In genomic region chr12:27564612-27565213, GRCh38 we compare ENCODE assay signal across 14 cellular contexts. TPM values are rescaled to one million over a fixed set of nuclear protein-coding genes. Genes with fewer than 3 reads are reported as not detected.
DNase-seq lines count a peak whose midpoint lies in the region; TF ChIP-seq lines count a peak whose summit lies in the region.
"Had no signal": no experiment of that assay in that cellular context is flagged by ENCODE, and none has a peak within 500 bp of the region (broad histone marks: within the 10 kb centered on the region; RNA-seq: fewer than 3 reads in every experiment).

No MANE protein-coding gene starts in this region.

- 40 to 53% methylated on average over 9 of the region's 9 CpGs for WGBS in lower leg skin, 2 donors

- TF ChIP-seq CTCF in osteocyte (IDR thresholded peaks at IDR 0.05): no peak
- no peak for TF ChIP-seq CTCF in lower leg skin (IDR thresholded peaks at IDR 0.05)

- no peak overlapping the region for H3K4me3 Mint-ChIP-seq in osteocyte (ENCODE audit: unreplicated experiment)
- no peak overlapping the region for H3K4me3 Mint-ChIP-seq in activated T-helper 1 cell treated with anti-CD3 and anti-CD28 coated beads, Interleukin-12 subunit alpha, Interleukin-12 subunit beta, Interleukin-2, Interleukin-4 antibody, amounts not matched to agents 30 ng/mL and 10 ng/mL and 1 ng/mL, durations not matched to agents 14 hours and 24 hours and 36 hours

- no peak overlapping the region for H3K4me3 ChIP-seq in lower leg skin (ENCODE audit: low read depth, poor library complexity, severe bottlenecking)

- peaks cover 2% of the 10 kb centered on the region for H3K36me3 Mint-ChIP-seq in osteocyte (ENCODE audit: unreplicated experiment)
- peaks cover 4% of the 10 kb centered on the region for H3K36me3 Mint-ChIP-seq in activated T-helper 1 cell treated with anti-CD3 and anti-CD28 coated beads, Interleukin-12 subunit alpha, Interleukin-12 subunit beta, Interleukin-2, Interleukin-4 antibody, amounts not matched to agents 30 ng/mL and 10 ng/mL and 1 ng/mL, durations not matched to agents 14 hours and 24 hours and 36 hours (ENCODE audit: low read depth)

- H3K4me1 Mint-ChIP-seq in osteocyte (ENCODE audit: unreplicated experiment): peaks cover 34% of the 10 kb centered on the region
- H3K4me1 Mint-ChIP-seq in activated T-helper 1 cell treated with anti-CD3 and anti-CD28 coated beads, Interleukin-12 subunit alpha, Interleukin-12 subunit beta, Interleukin-2, Interleukin-4 antibody, amounts not matched to agents 30 ng/mL and 10 ng/mL and 1 ng/mL, durations not matched to agents 14 hours and 24 hours and 36 hours (ENCODE audit: low read depth): peaks cover 26% of the 10 kb centered on the region

- intact Hi-C loops in activated T-helper 1 cell treated with anti-CD3 and anti-CD28 coated beads, Interleukin-12 subunit alpha, Interleukin-12 subunit beta, Interleukin-2, Interleukin-4 antibody, amounts not matched to agents 30 ng/mL and 10 ng/mL and 1 ng/mL, durations not matched to agents 14 hours and 24 hours and 36 hours (cut with micrococcal nuclease): no loop called here
- intact Hi-C loops in lower leg skin (cut with DNase I; ENCODE audit: low total_unique reads): no loop called here

- H3K9me3 Mint-ChIP-seq in osteocyte (ENCODE audit: unreplicated experiment): no peaks in the 10 kb centered on the region
- no peaks in the 10 kb centered on the region for H3K9me3 Mint-ChIP-seq in activated T-helper 1 cell treated with anti-CD3 and anti-CD28 coated beads, Interleukin-12 subunit alpha, Interleukin-12 subunit beta, Interleukin-2, Interleukin-4 antibody, amounts not matched to agents 30 ng/mL and 10 ng/mL and 1 ng/mL, durations not matched to agents 14 hours and 24 hours and 36 hours

- DNase-seq in Caki2 (ENCODE audit: low read depth): peak; percentile 40
- DNase-seq in SK-MEL-5 (ENCODE audit: low read depth, low spot score): peak; percentile 77
- no peak for DNase-seq in epithelial cell of prostate (ENCODE audit: low read depth, low spot score)
- DNase-seq in osteocyte (ENCODE audit: extremely low spot score, unreplicated experiment): no peak
- no peak for DNase-seq in activated T-helper 1 cell treated with anti-CD3 and anti-CD28 coated beads, Interleukin-12 subunit alpha, Interleukin-12 subunit beta, Interleukin-2, Interleukin-4 antibody, amounts not matched to agents 30 ng/mL and 10 ng/mL and 1 ng/mL, durations not matched to agents 14 hours and 24 hours and 36 hours (ENCODE audit: low spot score)
- DNase-seq in lower leg skin (ENCODE audit: low spot score in 2 of 2): no peak
- no peak for DNase-seq in activated CD8-positive, alpha-beta memory T cell treated with anti-CD3 and anti-CD28 coated beads, Interleukin-2, amount 50 U/mL, for 4 hours
- DNase-seq in activated CD4-positive, alpha-beta T cell treated with anti-CD3 and anti-CD28 coated beads, Interleukin-2, amount 50 U/mL, for 1 hour: no peak
- DNase-seq: activated naive CD4-positive, alpha-beta T cell treated with Interleukin-2 at 50 U/mL for 16 hours; Karpas-422; NCI-H187; NCI-H524 treated with DMSO at 0.1 percent for 48 hours; SHP77 treated with DMSO at 0.1 percent for 48 hours; stimulated activated CD4-positive, alpha-beta T cell treated with anti-CD3 and anti-CD28 coated beads, Interleukin-2, amount 100 ng/mL, for 48 hours had no signal

- peak overlapping the region; percentile 44 for H3K27ac ChIP-seq in epithelial cell of prostate

- in situ Hi-C loops in Caki2 (cut with HindIII; ENCODE audit: low pct_unique_long_range_greater_than_20kb, low sequenced_read_pairs) (no loop called here), SK-MEL-5 (cut with HindIII; ENCODE audit: low pct_unique_long_range_greater_than_20kb, low sequenced_read_pairs) (no loop called here)

- peak overlapping the region; percentile 74 for H3K27ac Mint-ChIP-seq in osteocyte (ENCODE audit: unreplicated experiment)
- no peak overlapping the region for H3K27ac Mint-ChIP-seq in activated T-helper 1 cell treated with anti-CD3 and anti-CD28 coated beads, Interleukin-12 subunit alpha, Interleukin-12 subunit beta, Interleukin-2, Interleukin-4 antibody, amounts not matched to agents 30 ng/mL and 10 ng/mL and 1 ng/mL, durations not matched to agents 14 hours and 24 hours and 36 hours

- H3K27me3 Mint-ChIP-seq in osteocyte (ENCODE audit: unreplicated experiment): no peaks in the 10 kb centered on the region
- H3K27me3 Mint-ChIP-seq in activated T-helper 1 cell treated with anti-CD3 and anti-CD28 coated beads, Interleukin-12 subunit alpha, Interleukin-12 subunit beta, Interleukin-2, Interleukin-4 antibody, amounts not matched to agents 30 ng/mL and 10 ng/mL and 1 ng/mL, durations not matched to agents 14 hours and 24 hours and 36 hours (ENCODE audit: insufficient read depth): peaks cover 5% of the 10 kb centered on the region

- TF ChIP-seq POLR2A in lower leg skin (IDR thresholded peaks at IDR 0.05): no peak

RNA-seq across cellular contexts. Expression of gene PPFIBP1, which starts 40.7 kb away (rescaled TPM):
- 50.7 and 55.8 TPM in 2 replicates for total RNA-seq in Caki2 (2014; rRNA removed; shearing (Covaris generic); ENCODE audit: low replicate concordance)
- total RNA-seq in SK-MEL-5 (2014; rRNA removed; shearing (Covaris generic)): 53.7 and 55.8 TPM in 2 replicates
- 51.2 and 79.8 TPM in 2 replicates for polyA plus RNA-seq in SK-MEL-5 (2015; cell fraction: cytosol; rRNA removed)
- polyA plus RNA-seq in SK-MEL-5 (2015; cell fraction: nucleus; rRNA removed): 42.3 and 51.3 TPM in 2 replicates
- total RNA-seq in osteocyte: 81.5 and 84.1 TPM in 2 replicates
- total RNA-seq in activated T-helper 1 cell treated with anti-CD3 and anti-CD28 coated beads, Interleukin-12 subunit alpha, Interleukin-12 subunit beta, Interleukin-2, Interleukin-4 antibody, amounts not matched to agents 30 ng/mL and 10 ng/mL and 1 ng/mL, durations not matched to agents 14 hours and 24 hours and 36 hours: 53.8 and 55.7 TPM in 2 replicates
- 10 to 100 TPM; 47.2 to 77.3 (median 52.7) TPM for total RNA-seq in lower leg skin

Comparison
In these comparisons a context has a peak if more than half of its experiments do, and no peak if none do; other contexts are left out.
1. DNase-seq: peak in Caki2 (single experiment) and SK-MEL-5 (single experiment); none in epithelial cell of prostate (single experiment), osteocyte (single experiment), activated T-helper 1 cell treated with anti-CD3 and anti-CD28 coated beads, Interleukin-12 subunit alpha, Interleukin-12 subunit beta, Interleukin-2, Interleukin-4 antibody, amounts not matched to agents 30 ng/mL and 10 ng/mL and 1 ng/mL, durations not matched to agents 14 hours and 24 hours and 36 hours (single experiment), lower leg skin (0 of 2), activated CD8-positive, alpha-beta memory T cell treated with anti-CD3 and anti-CD28 coated beads, Interleukin-2, amount 50 U/mL, for 4 hours (single experiment) and activated CD4-positive, alpha-beta T cell treated with anti-CD3 and anti-CD28 coated beads, Interleukin-2, amount 50 U/mL, for 1 hour (single experiment).